1 cellular context compared by ENCODE assay signal in genomic region chr2:111522231-111522768, GRCh38.
TF ChIP-seq lines count a peak whose summit lies in the region.

No MANE protein-coding gene starts in this region.

TF ChIP-seq in HepG2, 621 proteins besides CTCF, POLR2A, EP300 and RAD21 (continued from another document and continues in another):
- TF ChIP-seq HMGXB3 (CRISPR knock-in tag; IDR thresholded peaks at IDR 0.05; ENCODE audit: borderline replicate concordance) (no peak), MAFG (CRISPR knock-in tag; IDR thresholded peaks at IDR 0.05) (no peak), MXD1 (CRISPR knock-in tag; IDR thresholded peaks at IDR 0.05) (no peak), TSC22D2 (CRISPR knock-in tag; IDR thresholded peaks at IDR 0.05; ENCODE audit: borderline replicate concordance) (no peak), DNMT3B (CRISPR knock-in tag; conservative IDR thresholded peaks at IDR 0.05) (no peak), MED8 (CRISPR knock-in tag; IDR thresholded peaks at IDR 0.05; ENCODE audit: insufficient replicate concordance) (no peak), ETV5 (CRISPR knock-in tag; IDR thresholded peaks at IDR 0.05; ENCODE audit: borderline replicate concordance) (no peak), LRRFIP1 (CRISPR knock-in tag; conservative IDR thresholded peaks at IDR 0.05) (no peak), PHB2 (IDR thresholded peaks at IDR 0.05; ENCODE audit: partially characterized antibody) (no peak), ZNF589 (CRISPR knock-in tag; conservative IDR thresholded peaks at IDR 0.05) (no peak), ZNF605 (CRISPR knock-in tag; IDR thresholded peaks at IDR 0.05) (no peak), ZFY (CRISPR knock-in tag; IDR thresholded peaks at IDR 0.05) (no peak), NFRKB (IDR thresholded peaks at IDR 0.05) (no peak), KLF16 (CRISPR knock-in tag; IDR thresholded peaks at IDR 0.05) (peak in 1 of 2 experiments; percentile 83; a peak in 1 of 4 replicates), MYNN (CRISPR knock-in tag; IDR thresholded peaks at IDR 0.05; ENCODE audit: low read depth) (no peak), PLRG1 (conservative IDR thresholded peaks at IDR 0.05) (no peak), PBX3 (CRISPR knock-in tag; IDR thresholded peaks at IDR 0.05; ENCODE audit: borderline replicate concordance) (no peak), ZNF501 (CRISPR knock-in tag; IDR thresholded peaks at IDR 0.05) (no peak), TEAD3 (CRISPR knock-in tag; optimal IDR thresholded peaks at IDR 0.05; ENCODE audit: borderline replicate concordance) (peak; percentile 66), ZNF646 (CRISPR knock-in tag; IDR thresholded peaks at IDR 0.05) (no peak), TFE3 (CRISPR knock-in tag; IDR thresholded peaks at IDR 0.05) (peak; percentile 49), ADNP (CRISPR knock-in tag; IDR thresholded peaks at IDR 0.05) (0 out of 2 replicates have a peak, but pooled peaks have one; percentile 40), NPAS2 (CRISPR knock-in tag; IDR thresholded peaks at IDR 0.05; ENCODE audit: borderline replicate concordance) (no peak), ZNF614 (CRISPR knock-in tag; IDR thresholded peaks at IDR 0.05; ENCODE audit: borderline replicate concordance) (peak; percentile 87), ZNF513 (CRISPR knock-in tag; conservative IDR thresholded peaks at IDR 0.05) (no peak), KLF13 (CRISPR knock-in tag; IDR thresholded peaks at IDR 0.05) (no peak), GMEB1 (CRISPR knock-in tag; IDR thresholded peaks at IDR 0.05; ENCODE audit: borderline replicate concordance) (no peak), ZNF333 (CRISPR knock-in tag; IDR thresholded peaks at IDR 0.05; ENCODE audit: borderline replicate concordance) (no peak), KAT7 (CRISPR knock-in tag; IDR thresholded peaks at IDR 0.05; ENCODE audit: borderline replicate concordance) (no peak), ZBTB25 (CRISPR knock-in tag; IDR thresholded peaks at IDR 0.05) (peak; percentile 82; the same call in 1 of the 2 replicates), MAF1 (CRISPR knock-in tag; IDR thresholded peaks at IDR 0.05; ENCODE audit: borderline replicate concordance) (no peak), BORCS8-MEF2B (CRISPR knock-in tag; IDR thresholded peaks at IDR 0.05) (no peak), EZH2 (conservative IDR thresholded peaks at IDR 0.05; ENCODE audit: low read depth, low read length) (no peak), TAF1 (CRISPR knock-in tag; IDR thresholded peaks at IDR 0.05) (no peak), NBN (conservative IDR thresholded peaks at IDR 0.05) (no peak), ZBTB21 (CRISPR knock-in tag; IDR thresholded peaks at IDR 0.05) (no peak), ZNF451 (CRISPR knock-in tag; IDR thresholded peaks at IDR 0.05) (no peak), SIX4 (CRISPR knock-in tag; IDR thresholded peaks at IDR 0.05) (peak; percentile 39; the same call in 1 of the 2 replicates), MIER2 (CRISPR knock-in tag; IDR thresholded peaks at IDR 0.05) (no peak)
